ENCODE assay signal across 17 cellular contexts in the genomic region with DNA sequence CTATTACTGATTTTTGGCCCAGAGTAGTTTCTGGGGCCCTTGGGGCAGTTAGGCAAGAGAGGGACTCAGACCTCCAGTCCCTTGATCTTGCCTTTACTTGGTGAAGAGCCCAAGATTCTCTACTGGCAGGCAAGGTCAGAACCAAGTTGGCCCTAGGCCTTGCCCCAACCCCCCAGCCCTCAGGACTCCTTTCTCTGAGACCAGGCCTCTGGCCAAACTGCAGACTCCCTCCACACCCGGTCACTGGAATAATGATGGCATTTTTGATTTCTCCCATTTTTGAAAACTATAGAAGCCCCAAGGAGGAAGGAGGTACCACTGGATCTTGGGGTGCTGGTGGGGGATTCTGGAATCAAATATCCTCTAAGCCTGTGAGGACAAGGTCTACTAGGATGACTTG. TPM values are rescaled to one million over a fixed set of nuclear protein-coding genes. Genes with fewer than 3 reads are reported as not detected.
A peak's percentile ranks its signal among the peaks of the same experiment; 100 is the strongest.
DNase-seq lines count a peak whose midpoint lies in the region; TF ChIP-seq lines count a peak whose summit lies in the region.
"Had no signal": no experiment of that assay in that cellular context is flagged by ENCODE, and none has a peak within 500 bp of the region (broad histone marks: within the 10 kb centered on the region; RNA-seq: fewer than 3 reads in every experiment).

No MANE protein-coding gene starts in this region.

- peaks cover 1% of the 10 kb centered on the region for H3K79me2 ChIP-seq in mesendoderm (ENCODE audit: control insufficient read depth, insufficient read depth, low read length)

- H4K5ac ChIP-seq in mesendoderm (ENCODE audit: low read length), result no peak overlapping the region

- in situ Hi-C loops in transverse colon (cut with MboI; ENCODE audit: low pct_ligation_motif_present in 1 of 4, low pct_unique_long_range_greater_than_20kb in 1 of 4, low sequenced_read_pairs in 3 of 4), result no loop called here

- no peaks in the 10 kb centered on the region; the same call in 1 of the 2 replicates for H3K9me3 ChIP-seq in MG63
- no peaks in the 10 kb centered on the region for H3K9me3 ChIP-seq in transverse colon
- H3K9me3 ChIP-seq: Caco-2, SJSA1 had no signal

- H3K27ac ChIP-seq in mesendoderm (ENCODE audit: low read depth, low read length) (no peak overlapping the region), transverse colon (peak overlapping the region; percentile 86 to 93 (median 90))
- H3K27ac ChIP-seq: PC-9, SJSA1 had no signal

- intact Hi-C loops in transverse colon (cut with DNase I; ENCODE audit: low total_unique reads), result no loop called here

- H4K8ac ChIP-seq in mesendoderm (ENCODE audit: low read depth, low read length), result no peak overlapping the region

- CTCF ChIA-PET in activated CD4-positive, alpha-beta memory T cell treated with anti-CD3 and anti-CD28 coated beads, Interleukin-2, amount 10 ng/mL, durations not matched to agents 7 days and 5 days (lab: Charles Lee), result no interaction called here

- TF ChIP-seq CTCF in GM20000 (IDR thresholded peaks at IDR 0.05; ENCODE audit: extremely low read depth, missing control alignments) (no peak), transverse colon (IDR thresholded peaks at IDR 0.05) (no peak)

- H3K4me2 ChIP-seq in mesendoderm (ENCODE audit: low read length), result no peak overlapping the region
- H3K4me2 ChIP-seq: PC-9 had no signal

- no peaks in the 10 kb centered on the region for H3K9me3 Mint-ChIP-seq in activated T-cell treated with anti-CD3 and anti-CD28 coated beads, Interleukin-2, amount 50 U/mL, for 24 hours
- no peaks in the 10 kb centered on the region for H3K9me3 Mint-ChIP-seq in activated CD4-positive, alpha-beta memory T cell treated with anti-CD3 and anti-CD28 coated beads, Interleukin-2, amount 10 ng/mL, durations not matched to agents 7 days and 5 days

- no peak overlapping the region for H2AK5ac ChIP-seq in mesendoderm (ENCODE audit: low read length)

- H3K4ac ChIP-seq in mesendoderm (ENCODE audit: low read depth, low read length), result no peak overlapping the region

- H3K27me3 Mint-ChIP-seq in activated T-cell treated with anti-CD3 and anti-CD28 coated beads, Interleukin-2, amount 50 U/mL, for 24 hours, result peaks cover 91% of the 10 kb centered on the region
- peaks cover 85% of the 10 kb centered on the region for H3K27me3 Mint-ChIP-seq in activated CD4-positive, alpha-beta memory T cell treated with anti-CD3 and anti-CD28 coated beads, Interleukin-2, amount 10 ng/mL, durations not matched to agents 7 days and 5 days

- DNase-seq in GM20000 (ENCODE audit: low spot score), result peak; percentile 10
- peak; percentile 21 for DNase-seq in MG63
- DNase-seq in mesendoderm, result no peak
- no peak for DNase-seq in transverse colon
- DNase-seq in activated T-cell treated with anti-CD3 and anti-CD28 coated beads, Interleukin-2, amount 50 U/mL, for 24 hours, result no peak
- DNase-seq in activated CD4-positive, alpha-beta memory T cell treated with anti-CD3 and anti-CD28 coated beads, Interleukin-2, amount 10 ng/mL, durations not matched to agents 7 days and 5 days, result no peak
- no peak for DNase-seq in cerebellar nuclear complex (lab: John Stamatoyannopoulos, UW)
- DNase-seq: ACHN; CD4-positive, CD25-positive, alpha-beta regulatory T cell; DMS53; MM.1S; NCI-H1105; NCI-H1694; NCI-H510A treated with DMSO at 0.1 percent for 48 hours; PC-9 had no signal

- H3K4me1 ChIP-seq in mesendoderm (ENCODE audit: control insufficient read depth, low read depth, low read length), result peaks cover 6% of the 10 kb centered on the region
- peaks cover 2 to 38% (median 18%) of the 10 kb centered on the region in 4 donors for H3K4me1 ChIP-seq in transverse colon

- TF ChIP-seq EP300 in transverse colon (IDR thresholded peaks at IDR 0.05; ENCODE audit: low read depth), result no peak

- POLR2A ChIA-PET in activated CD4-positive, alpha-beta memory T cell treated with anti-CD3 and anti-CD28 coated beads, Interleukin-2, amount 10 ng/mL, durations not matched to agents 7 days and 5 days (lab: Charles Lee), result no interaction called here

- H3K36me3 ChIP-seq in MG63 (peaks cover 44% of the 10 kb centered on the region), mesendoderm (ENCODE audit: control insufficient read depth, insufficient read depth, low read length) (no peaks in the 10 kb centered on the region), transverse colon (no peaks in the 10 kb centered on the region)
- H3K36me3 ChIP-seq: SJSA1 had no signal

- no peak overlapping the region for H3K23ac ChIP-seq in mesendoderm (ENCODE audit: low read length)

- no peak overlapping the region for H2BK5ac ChIP-seq in mesendoderm (ENCODE audit: low read length)

- H2BK15ac ChIP-seq in mesendoderm (replicated peaks; ENCODE audit: low read depth), result no peak overlapping the region

- no peaks in the 10 kb centered on the region for H3K27me3 ChIP-seq in MG63
- H3K27me3 ChIP-seq in mesendoderm (ENCODE audit: insufficient read depth, low read length, poor library complexity), result peaks cover 60% of the 10 kb centered on the region
- peaks cover 95% of the 10 kb centered on the region for H3K27me3 ChIP-seq in transverse colon

- H3K18ac ChIP-seq in mesendoderm (ENCODE audit: low read length), result no peak overlapping the region

- H3K36me3 Mint-ChIP-seq in activated T-cell treated with anti-CD3 and anti-CD28 coated beads, Interleukin-2, amount 50 U/mL, for 24 hours (ENCODE audit: low read depth), result no peaks in the 10 kb centered on the region
- no peaks in the 10 kb centered on the region for H3K36me3 Mint-ChIP-seq in activated CD4-positive, alpha-beta memory T cell treated with anti-CD3 and anti-CD28 coated beads, Interleukin-2, amount 10 ng/mL, durations not matched to agents 7 days and 5 days (ENCODE audit: low read depth)
- H3K36me3 Mint-ChIP-seq: CD4-positive, CD25-positive, alpha-beta regulatory T cell had no signal

- H3K79me1 ChIP-seq in mesendoderm (ENCODE audit: low read length), result no peaks in the 10 kb centered on the region

- no peak overlapping the region for H3K27ac Mint-ChIP-seq in activated T-cell treated with anti-CD3 and anti-CD28 coated beads, Interleukin-2, amount 50 U/mL, for 24 hours
- no peak overlapping the region for H3K27ac Mint-ChIP-seq in activated CD4-positive, alpha-beta memory T cell treated with anti-CD3 and anti-CD28 coated beads, Interleukin-2, amount 10 ng/mL, durations not matched to agents 7 days and 5 days
- H3K27ac Mint-ChIP-seq: CD4-positive, CD25-positive, alpha-beta regulatory T cell had no signal

- no peak overlapping the region for H2BK120ac ChIP-seq in mesendoderm (ENCODE audit: low read depth, low read length)

- peaks cover 19% of the 10 kb centered on the region for H3K4me1 Mint-ChIP-seq in activated T-cell treated with anti-CD3 and anti-CD28 coated beads, Interleukin-2, amount 50 U/mL, for 24 hours (ENCODE audit: low read depth)
- H3K4me1 Mint-ChIP-seq in activated CD4-positive, alpha-beta memory T cell treated with anti-CD3 and anti-CD28 coated beads, Interleukin-2, amount 10 ng/mL, durations not matched to agents 7 days and 5 days, result peaks cover 26% of the 10 kb centered on the region

- WGBS in mesendoderm (ENCODE audit: extremely low coverage, insufficient coverage, low lambda C conversion rate), result no CpG with 5 or more reads among the region's 1 CpG
- 65% methylated on average over 1 of the region's 1 CpG; no CpG with 5 or more reads in 1 of the 2 donors for WGBS in transverse colon (ENCODE audit: low coverage in 1 of 2), 2 donors

- H3K4me3 Mint-ChIP-seq in activated T-cell treated with anti-CD3 and anti-CD28 coated beads, Interleukin-2, amount 50 U/mL, for 24 hours, result no peak overlapping the region
- H3K4me3 Mint-ChIP-seq in activated CD4-positive, alpha-beta memory T cell treated with anti-CD3 and anti-CD28 coated beads, Interleukin-2, amount 10 ng/mL, durations not matched to agents 7 days and 5 days, result no peak overlapping the region

- no peak for TF ChIP-seq POLR2A in transverse colon (IDR thresholded peaks at IDR 0.05)

- peak overlapping the region; percentile 36 for H3K56ac ChIP-seq in mesendoderm (ENCODE audit: low read length)

- H3K9ac ChIP-seq in mesendoderm (ENCODE audit: low read length), result peak overlapping the region; percentile 27

- no peak overlapping the region for H3K4me3 ChIP-seq in MG63
- H3K4me3 ChIP-seq in mesendoderm (ENCODE audit: low read length), result no peak overlapping the region
- H3K4me3 ChIP-seq in transverse colon, result peak overlapping the region in 3 of 4 donors; percentile 57 to 60 (median 58)
- H3K4me3 ChIP-seq: PC-9, SJSA1 had no signal

RNA-seq across cellular contexts. Expression of gene HOXB9, which starts 18.0 kb away (rescaled TPM):
- 7.3 and 21.0 TPM in 2 replicates for total RNA-seq in MG63 (2014; rRNA removed; shearing (Covaris generic); ENCODE audit: low replicate concordance)
- 0.17 TPM for polyA plus RNA-seq in mesendoderm (2013, experiment 1 of 2)
- polyA plus RNA-seq in mesendoderm (2013, experiment 2 of 2), result 0.10 TPM
- 10 to 100 TPM; 19.8 to 54.3 (median 29.4) TPM for total RNA-seq in transverse colon
- 1 to 10 TPM in 1 of 2 experiments, under 1 TPM in 1; 0.88 to 1.4 TPM for total RNA-seq in activated CD4-positive, alpha-beta memory T cell treated with anti-CD3 and anti-CD28 coated beads, Interleukin-2, amount 10 ng/mL, durations not matched to agents 7 days and 5 days
- polyA plus RNA-seq: CD4-positive, CD25-positive, alpha-beta regulatory T cell had no signal

RNA-seq across cellular contexts. Expression of gene HOXB8, which starts 29.1 kb away (rescaled TPM):
- total RNA-seq in MG63 (2014; rRNA removed; shearing (Covaris generic); ENCODE audit: low replicate concordance), result 3.8 and 4.8 TPM in 2 replicates
- polyA plus RNA-seq in mesendoderm (2013, experiment 1 of 2), result not detected
- polyA plus RNA-seq in mesendoderm (2013, experiment 2 of 2), result not detected
- total RNA-seq in transverse colon, result 10 to 100 TPM in 2 of 4 donors, 1 to 10 TPM in 2; 1.8 to 21.3 (median 8.9) TPM
- total RNA-seq in activated CD4-positive, alpha-beta memory T cell treated with anti-CD3 and anti-CD28 coated beads, Interleukin-2, amount 10 ng/mL, durations not matched to agents 7 days and 5 days, result not detected
- total RNA-seq: CD4-positive, CD25-positive, alpha-beta regulatory T cell; SJSA1 had no signal
- polyA plus RNA-seq: CD4-positive, CD25-positive, alpha-beta regulatory T cell had no signal

RNA-seq across cellular contexts. Expression of gene HOXB7, which starts 33.3 kb away (rescaled TPM):
- total RNA-seq in MG63 (2014; rRNA removed; shearing (Covaris generic); ENCODE audit: low replicate concordance), result 9.8 and 30.6 TPM in 2 replicates
- not detected for polyA plus RNA-seq in mesendoderm (2013, experiment 1 of 2)
- polyA plus RNA-seq in mesendoderm (2013, experiment 2 of 2), result 0.04 TPM
- 10 to 100 TPM in 3 of 4 donors, not detected in 1; 11.2 to 20.9 (median 16.7) TPM for total RNA-seq in transverse colon
- 1 to 10 TPM; 1.6 to 1.7 TPM for total RNA-seq in activated CD4-positive, alpha-beta memory T cell treated with anti-CD3 and anti-CD28 coated beads, Interleukin-2, amount 10 ng/mL, durations not matched to agents 7 days and 5 days

RNA-seq across cellular contexts. Expression of gene HOXB6, which starts 39.4 kb away (rescaled TPM):
- total RNA-seq in MG63 (2014; rRNA removed; shearing (Covaris generic); ENCODE audit: low replicate concordance), result 7.0 and 7.7 TPM in 2 replicates
- polyA plus RNA-seq in mesendoderm (2013, experiment 1 of 2), result not detected
- not detected for polyA plus RNA-seq in mesendoderm (2013, experiment 2 of 2)
- 10 to 100 TPM; 42.7 to 78.4 (median 62.5) TPM for total RNA-seq in transverse colon
- under 1 TPM; 0.60 to 0.68 TPM for total RNA-seq in activated CD4-positive, alpha-beta memory T cell treated with anti-CD3 and anti-CD28 coated beads, Interleukin-2, amount 10 ng/mL, durations not matched to agents 7 days and 5 days
- total RNA-seq: CD4-positive, CD25-positive, alpha-beta regulatory T cell had no signal
- polyA plus RNA-seq: CD4-positive, CD25-positive, alpha-beta regulatory T cell had no signal

RNA-seq across cellular contexts. Expression of gene HOXB5, which starts 50.6 kb away (rescaled TPM):
- not detected in 2 replicates for total RNA-seq in MG63 (2014; rRNA removed; shearing (Covaris generic); ENCODE audit: low replicate concordance)
- not detected for polyA plus RNA-seq in mesendoderm (2013, experiment 1 of 2)
- not detected for polyA plus RNA-seq in mesendoderm (2013, experiment 2 of 2)
- total RNA-seq in transverse colon, result 10 to 100 TPM; 10.5 to 35.4 (median 18.7) TPM
- total RNA-seq in activated CD4-positive, alpha-beta memory T cell treated with anti-CD3 and anti-CD28 coated beads, Interleukin-2, amount 10 ng/mL, durations not matched to agents 7 days and 5 days, result under 1 TPM in 1 of 2 experiments, not detected in 1; 0.20 TPM
- total RNA-seq: Caco-2; CD4-positive, CD25-positive, alpha-beta regulatory T cell had no signal
- polyA plus RNA-seq: CD4-positive, CD25-positive, alpha-beta regulatory T cell had no signal

Comparison
In these comparisons a context has a peak if more than half of its experiments do, and no peak if none do; other contexts are left out.
1. DNase-seq: peak in GM20000 (single experiment) and MG63 (single experiment); none in mesendoderm (single experiment), transverse colon (single experiment), activated T-cell treated with anti-CD3 and anti-CD28 coated beads, Interleukin-2, amount 50 U/mL, for 24 hours (single experiment), activated CD4-positive, alpha-beta memory T cell treated with anti-CD3 and anti-CD28 coated beads, Interleukin-2, amount 10 ng/mL, durations not matched to agents 7 days and 5 days (single experiment) and cerebellar nuclear complex (0 of 2).
2. H3K4me3 ChIP-seq: peak in transverse colon (3 of 4); none in MG63 (single experiment) and mesendoderm (single experiment).